In the genomic region with DNA sequence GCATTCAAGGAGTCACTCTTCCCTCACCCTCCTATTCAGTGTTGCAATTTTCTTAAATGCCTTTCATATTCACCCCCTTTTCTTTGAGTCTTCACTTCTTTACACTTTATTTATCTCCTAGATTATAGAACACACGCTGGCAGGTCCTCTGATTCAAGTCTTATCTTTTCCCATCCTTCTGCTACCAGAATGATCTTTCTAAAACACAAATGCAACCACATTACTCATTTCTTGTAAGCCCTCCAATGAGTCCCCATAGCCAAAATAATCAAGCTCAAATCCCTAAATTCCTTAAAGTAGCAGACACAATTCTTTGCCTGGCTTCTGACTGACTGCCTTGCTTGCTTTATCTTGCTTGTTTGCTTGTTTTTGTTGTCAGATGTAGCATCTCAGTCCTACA, we compare ENCODE assay signal across 20 cellular contexts.
DNase-seq lines count a peak whose midpoint lies in the region; ATAC-seq, FAIRE-seq and TF ChIP-seq lines count a peak whose summit lies in the region.
"Had no signal": no experiment of that assay in that cellular context is flagged by ENCODE, and none has a peak within 500 bp of the region (broad histone marks: within the 10 kb centered on the region; RNA-seq: fewer than 3 reads in every experiment).

No MANE protein-coding gene starts in this region.

- intact Hi-C loops in Panc1 (cut with micrococcal nuclease; ENCODE audit: unreplicated experiment): no loop called here
- intact Hi-C loops in activated CD4-positive, alpha-beta T cell treated with anti-CD3 and anti-CD28 coated beads for 36 hours (cut with DNase I, micrococcal nuclease): no loop called here

- no peaks in the 10 kb centered on the region; the same call in 1 of the 2 replicates for H3K4me1 ChIP-seq in Panc1 (ENCODE audit: control insufficient read depth, insufficient read depth, low read length)
- H3K4me1 ChIP-seq: BE2C, Peyer's patch had no signal

- TF ChIP-seq CTCF in Panc1 (IDR thresholded peaks at IDR 0.05) (no peak), choroid plexus epithelial cell (conservative IDR thresholded peaks at IDR 0.05; ENCODE audit: low read depth, low read length) (no peak)

- DNase-seq in GM03348 (ENCODE audit: low spot score): peak; percentile 32
- no peak for DNase-seq in Panc1 (ENCODE audit: low read depth, low spot score)
- peak; percentile 26 for DNase-seq in choroid plexus epithelial cell (ENCODE audit: low read depth)
- peak; percentile 58 for DNase-seq in iris pigment epithelial cell (ENCODE audit: low read depth)
- no peak for DNase-seq in RCC 7860 (ENCODE audit: low spot score)
- DNase-seq in activated CD4-positive, alpha-beta T cell treated with anti-CD3 and anti-CD28 coated beads for 36 hours: no peak
- DNase-seq in activated CD4-positive, alpha-beta T cell treated with anti-CD3 and anti-CD28 coated beads, Interleukin-2, amount 10 ng/mL, durations not matched to agents 7 days and 5 days: no peak
- DNase-seq: ACHN; BE2C; CD4-positive, alpha-beta T cell; DMS53; KG1; NCI-H1048; NCI-H146; NCI-H2081 treated with DMSO at 0.1 percent for 48 hours; NCI-H524; Peyer's patch; Right ventricle myocardium superior had no signal

- no peaks in the 10 kb centered on the region for H3K4me1 Mint-ChIP-seq in activated CD4-positive, alpha-beta T cell treated with anti-CD3 and anti-CD28 coated beads for 36 hours
- no peaks in the 10 kb centered on the region for H3K4me1 Mint-ChIP-seq in activated CD4-positive, alpha-beta T cell treated with anti-CD3 and anti-CD28 coated beads, Interleukin-2, amount 10 ng/mL, durations not matched to agents 7 days and 5 days

- H3K36me3 Mint-ChIP-seq in activated CD4-positive, alpha-beta T cell treated with anti-CD3 and anti-CD28 coated beads for 36 hours (ENCODE audit: low read depth): no peaks in the 10 kb centered on the region
- no peaks in the 10 kb centered on the region for H3K36me3 Mint-ChIP-seq in activated CD4-positive, alpha-beta T cell treated with anti-CD3 and anti-CD28 coated beads, Interleukin-2, amount 10 ng/mL, durations not matched to agents 7 days and 5 days (ENCODE audit: low read depth)

- no peak overlapping the region for H3K4me3 ChIP-seq in Panc1 (ENCODE audit: low read depth in 2 of 2, low read length in 2 of 2)
- no peak overlapping the region for H3K4me3 ChIP-seq in choroid plexus epithelial cell (ENCODE audit: low read depth, low read length)
- H3K4me3 ChIP-seq: Peyer's patch, SK-N-MC had no signal

- peak overlapping the region; percentile 9; the same call in 1 of the 2 replicates for H3K27ac ChIP-seq in Panc1 (ENCODE audit: low read length)
- H3K27ac ChIP-seq: Peyer's patch, SK-N-MC had no signal

- in situ Hi-C loops in Panc1 (cut with HindIII; ENCODE audit: low pct_unique_long_range_greater_than_20kb, low sequenced_read_pairs): no loop called here

- no peaks in the 10 kb centered on the region for H3K27me3 ChIP-seq in Panc1 (ENCODE audit: control insufficient read depth, insufficient read depth, low read length)
- H3K27me3 ChIP-seq: BE2C, Peyer's patch had no signal

- ATAC-seq in Panc1: no peak
- ATAC-seq in activated CD4-positive, alpha-beta T cell treated with anti-CD3 and anti-CD28 coated beads for 36 hours: no peak
- no peak for ATAC-seq in GM18868 (IDR thresholded peaks at IDR 0.05; ENCODE audit: unreplicated experiment)

- no peaks in the 10 kb centered on the region for H3K36me3 ChIP-seq in Panc1 (ENCODE audit: control insufficient read depth, insufficient read depth, low read length)
- H3K36me3 ChIP-seq: BE2C, Peyer's patch had no signal

- POLR2A ChIA-PET in Panc1 (lab: Charles Lee): no interaction called here
- POLR2A ChIA-PET in activated CD4-positive, alpha-beta T cell treated with anti-CD3 and anti-CD28 coated beads for 36 hours (lab: Charles Lee): no interaction called here
- POLR2A ChIA-PET in activated CD4-positive, alpha-beta T cell treated with anti-CD3 and anti-CD28 coated beads, Interleukin-2, amount 10 ng/mL, durations not matched to agents 7 days and 5 days (lab: Charles Lee): no interaction called here

- FAIRE-seq in RCC 7860 (lab: Jason Lieb, UNC): no peak

- H3K9me3 ChIP-seq in Panc1 (ENCODE audit: control insufficient read depth, insufficient read depth, low read depth, low read length): peaks cover 1% of the 10 kb centered on the region; the same call in 1 of the 2 replicates
- H3K9me3 ChIP-seq: BE2C, Peyer's patch had no signal

- H3K27ac Mint-ChIP-seq in activated CD4-positive, alpha-beta T cell treated with anti-CD3 and anti-CD28 coated beads for 36 hours: no peak overlapping the region
- no peak overlapping the region for H3K27ac Mint-ChIP-seq in activated CD4-positive, alpha-beta T cell treated with anti-CD3 and anti-CD28 coated beads, Interleukin-2, amount 10 ng/mL, durations not matched to agents 7 days and 5 days
- H3K27ac Mint-ChIP-seq: CD4-positive, alpha-beta T cell had no signal

- no TSS peak for BruUV-seq in Panc1 (replicated peaks; lab: Mats Ljungman, UMichigan)

- CTCF ChIA-PET in Panc1 (lab: Charles Lee): no interaction called here
- CTCF ChIA-PET in activated CD4-positive, alpha-beta T cell treated with anti-CD3 and anti-CD28 coated beads for 36 hours (lab: Charles Lee): no interaction called here
- CTCF ChIA-PET in activated CD4-positive, alpha-beta T cell treated with anti-CD3 and anti-CD28 coated beads, Interleukin-2, amount 10 ng/mL, durations not matched to agents 7 days and 5 days (lab: Charles Lee): no interaction called here

- no peaks in the 10 kb centered on the region for H3K27me3 Mint-ChIP-seq in activated CD4-positive, alpha-beta T cell treated with anti-CD3 and anti-CD28 coated beads for 36 hours
- no peaks in the 10 kb centered on the region for H3K27me3 Mint-ChIP-seq in activated CD4-positive, alpha-beta T cell treated with anti-CD3 and anti-CD28 coated beads, Interleukin-2, amount 10 ng/mL, durations not matched to agents 7 days and 5 days

- H3K9me3 Mint-ChIP-seq in activated CD4-positive, alpha-beta T cell treated with anti-CD3 and anti-CD28 coated beads for 36 hours (ENCODE audit: low read depth): peaks cover 2% of the 10 kb centered on the region
- H3K9me3 Mint-ChIP-seq in activated CD4-positive, alpha-beta T cell treated with anti-CD3 and anti-CD28 coated beads, Interleukin-2, amount 10 ng/mL, durations not matched to agents 7 days and 5 days: peaks cover 3% of the 10 kb centered on the region
- H3K9me3 Mint-ChIP-seq: CD4-positive, alpha-beta T cell had no signal

- H3K4me3 Mint-ChIP-seq in activated CD4-positive, alpha-beta T cell treated with anti-CD3 and anti-CD28 coated beads for 36 hours: no peak overlapping the region
- H3K4me3 Mint-ChIP-seq in activated CD4-positive, alpha-beta T cell treated with anti-CD3 and anti-CD28 coated beads, Interleukin-2, amount 10 ng/mL, durations not matched to agents 7 days and 5 days: no peak overlapping the region
- H3K4me3 Mint-ChIP-seq: CD4-positive, alpha-beta T cell had no signal

Comparison
In these comparisons a context has a peak if more than half of its experiments do, and no peak if none do; other contexts are left out.
1. DNase-seq: peak in GM03348 (single experiment), choroid plexus epithelial cell (single experiment) and iris pigment epithelial cell (single experiment); none in Panc1 (single experiment), RCC 7860 (single experiment), activated CD4-positive, alpha-beta T cell treated with anti-CD3 and anti-CD28 coated beads for 36 hours (single experiment) and activated CD4-positive, alpha-beta T cell treated with anti-CD3 and anti-CD28 coated beads, Interleukin-2, amount 10 ng/mL, durations not matched to agents 7 days and 5 days (single experiment).